ENCODE assay signal across 5 cellular contexts in the genomic region with DNA sequence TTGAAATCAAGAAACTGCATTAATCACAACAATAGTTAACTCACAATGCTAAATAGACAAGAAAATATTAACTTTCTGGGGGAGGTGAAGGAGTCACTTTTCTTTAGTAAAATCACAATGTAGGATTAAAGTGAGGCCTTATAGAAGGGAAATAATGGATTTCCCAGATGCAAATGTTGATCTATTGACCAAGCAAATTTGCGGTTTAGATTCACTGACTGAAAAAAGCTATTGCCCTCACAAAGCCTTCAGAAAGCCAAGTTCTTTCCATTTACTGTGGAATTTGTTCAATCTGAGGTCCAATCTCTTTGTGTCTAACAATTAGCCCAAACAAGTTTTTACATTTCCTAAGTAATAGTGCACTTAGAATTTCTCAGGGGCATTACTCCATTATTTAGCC.
"Had no signal": no experiment of that assay in that cellular context is flagged by ENCODE, and none has a peak within 500 bp of the region (broad histone marks: within the 10 kb centered on the region; RNA-seq: fewer than 3 reads in every experiment).

No MANE protein-coding gene starts in this region.

- ATAC-seq: GM23338, K562 had no signal

- DNase-seq: H9, HCEC 1CT, IMR-90 had no signal

- H3K27ac Mint-ChIP-seq: GM23338, H9 had no signal

- H3K4me2 ChIP-seq: GM23338 had no signal

- H3K4me3 Mint-ChIP-seq: GM23338, H9 had no signal

- H2AFZ ChIP-seq: GM23338 had no signal

- H3K4me3 ChIP-seq: GM23338, K562 had no signal
